In the genomic region with DNA sequence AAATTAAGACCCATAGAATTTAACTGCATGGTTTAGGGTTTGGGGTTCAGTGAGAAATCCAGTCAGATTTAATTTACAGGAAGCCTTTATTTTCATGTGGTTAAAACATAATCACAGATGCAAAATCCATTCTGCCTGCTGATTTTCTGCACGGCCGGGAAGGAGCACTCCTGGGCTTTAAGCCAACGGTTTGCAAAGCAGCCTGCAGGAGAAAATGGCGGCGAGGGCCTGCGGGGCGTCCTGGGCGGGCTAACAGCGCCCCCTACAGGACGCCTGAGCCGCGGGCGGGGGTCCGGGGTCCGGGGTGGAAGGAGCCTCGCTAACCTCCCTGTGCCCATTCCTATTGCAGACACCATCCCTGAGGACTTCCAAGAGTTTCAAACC, we compare ENCODE assay signal across 8 cellular contexts. TPM values are rescaled to one million over a fixed set of nuclear protein-coding genes. Genes with fewer than 3 reads are reported as not detected.
DNase-seq lines count a peak whose midpoint lies in the region; ATAC-seq and TF ChIP-seq lines count a peak whose summit lies in the region.

No MANE protein-coding gene starts in this region.

- no peaks in the 10 kb centered on the region for H4K20me1 ChIP-seq in GM23248 (ENCODE audit: insufficient read depth)

- H3F3A ChIP-seq in GM23248 (ENCODE audit: insufficient read depth) = no peaks in the 10 kb centered on the region

- H3K36me3 ChIP-seq in ACC112 (ENCODE audit: insufficient read depth, low read length) (no peaks in the 10 kb centered on the region), GM23248 (ENCODE audit: low read depth) (no peaks in the 10 kb centered on the region), esophagus muscularis mucosa (peaks cover 0 to 16% (median 3%) of the 10 kb centered on the region in 4 donors)

- H3K27ac Mint-ChIP-seq in natural killer cell = peak overlapping the region in 1 of 2 donors; percentile 69

- 1% methylated on average over 10 to 14 of the region's 16 CpGs for WGBS in GM23248 (ENCODE audit: low coverage in 1 of 2, low lambda C conversion rate in 2 of 2, missing lambda C conversion rate in 2 of 2), 2 experiments
- 0% methylated on average over 3 of the region's 16 CpGs for WGBS in esophagus muscularis mucosa

- H3K9me3 Mint-ChIP-seq in natural killer cell = no peaks in the 10 kb centered on the region

- H3K79me2 ChIP-seq in ACC112 (ENCODE audit: control insufficient read depth, insufficient read depth, low read length, unreplicated experiment) (no peaks in the 10 kb centered on the region), GM23248 (ENCODE audit: insufficient read depth) (no peaks in the 10 kb centered on the region)

- TF ChIP-seq CTCF in esophagus muscularis mucosa (IDR thresholded peaks at IDR 0.05) = peak; percentile 61 to 84 (median 78)
- peak; percentile 11 for TF ChIP-seq CTCF in natural killer cell (IDR thresholded peaks at IDR 0.05)

- in situ Hi-C loops in GM23248 (cut with MboI) = loop anchor here (10.0 kb wide), 1 partner anchor 388 kb away; no protein-coding TSS in a partner anchor

- no peak overlapping the region for H3K27ac ChIP-seq in ACC112 (ENCODE audit: low read depth, low read length)
- peak overlapping the region; percentile 64 for H3K27ac ChIP-seq in GM23248
- peak overlapping the region; percentile 52 to 68 (median 64) for H3K27ac ChIP-seq in esophagus muscularis mucosa (replicated peaks in 1 of 4)
- peak overlapping the region; percentile 88 for H3K27ac ChIP-seq in substantia nigra (ENCODE audit: low read depth, low read length, poor library complexity, severe bottlenecking)

- DNase-seq in GM23248 (peak; percentile 94), NCI-H510A treated with DMSO at 0.1 percent for 48 hours (lab: John Stamatoyannopoulos, UW) (peak; percentile 30), activated T-cell treated with anti-CD3 and anti-CD28 coated beads for 4 hours (peak; percentile 15), esophagus muscularis mucosa (ENCODE audit: extremely low spot score) (no peak), natural killer cell (no peak), substantia nigra (lab: John Stamatoyannopoulos, UW) (peak in 47 of 49 donors; percentile 7 to 80 (median 52)), kidney glomerular epithelial cell (lab: John Stamatoyannopoulos, UW) (no peak)

- H3K4me1 ChIP-seq in ACC112 (ENCODE audit: control insufficient read depth, insufficient read depth, low read length, unreplicated experiment) = peaks cover 4% of the 10 kb centered on the region
- H3K4me1 ChIP-seq in GM23248 (ENCODE audit: insufficient read depth) = peaks cover 4% of the 10 kb centered on the region; the same call in 1 of the 2 replicates
- peaks cover 6 to 16% (median 13%) of the 10 kb centered on the region in 4 donors for H3K4me1 ChIP-seq in esophagus muscularis mucosa

- H2AFZ ChIP-seq in ACC112 (ENCODE audit: low read length, unreplicated experiment) (peak overlapping the region; percentile 97), GM23248 (peak overlapping the region; percentile 87)

- intact Hi-C loops in esophagus muscularis mucosa (cut with DNase I) = loop anchor here (10.0 kb wide), 1 partner anchor 228 kb away; no protein-coding TSS in a partner anchor
- intact Hi-C loops in natural killer cell (cut with micrococcal nuclease) = loop anchor here (10.0 kb wide), 1 partner anchor 1058 kb away; no protein-coding TSS in a partner anchor

- no peak for TF ChIP-seq POLR2A in esophagus muscularis mucosa (IDR thresholded peaks at IDR 0.05; ENCODE audit: low read depth)

- H3K4me3 ChIP-seq in ACC112 (ENCODE audit: low read depth, low read length) (peak overlapping the region; percentile 64), GM23248 (peak overlapping the region; percentile 72), esophagus muscularis mucosa (peak overlapping the region; percentile 22 to 51 (median 28))

- no peaks in the 10 kb centered on the region for H3K9me2 ChIP-seq in GM23248 (ENCODE audit: insufficient read depth)

- H3K27me3 ChIP-seq in ACC112 (ENCODE audit: insufficient read depth, low read length) = no peaks in the 10 kb centered on the region; the same call in 1 of the 2 replicates
- no peaks in the 10 kb centered on the region for H3K27me3 ChIP-seq in GM23248 (replicated peaks; ENCODE audit: insufficient read depth)
- H3K27me3 ChIP-seq in esophagus muscularis mucosa = no peaks in the 10 kb centered on the region

- no peaks in the 10 kb centered on the region for H3K9me3 ChIP-seq in GM23248 (ENCODE audit: low read depth)
- no peaks in the 10 kb centered on the region for H3K9me3 ChIP-seq in esophagus muscularis mucosa

- TF ChIP-seq EP300 in esophagus muscularis mucosa (IDR thresholded peaks at IDR 0.05) = no peak

- no peaks in the 10 kb centered on the region for H3K36me3 Mint-ChIP-seq in natural killer cell

- H3K4me3 Mint-ChIP-seq in natural killer cell = peak overlapping the region; percentile 90

- H3K27me3 Mint-ChIP-seq in natural killer cell (ENCODE audit: low read depth in 2 of 2) = peaks cover 4 to 8% of the 10 kb centered on the region in 2 donors

- H3K4me1 Mint-ChIP-seq in natural killer cell = peaks cover 6 to 8% of the 10 kb centered on the region in 2 donors

- peak overlapping the region; percentile 91 for H3K4me2 ChIP-seq in GM23248 (ENCODE audit: unreplicated experiment)

- peak; percentile 37 to 68 (median 44) for ATAC-seq in natural killer cell

- peak overlapping the region; percentile 72 for H3K9ac ChIP-seq in GM23248

RNA-seq across cellular contexts. Expression of gene THBS4, which starts 47.6 kb away (rescaled TPM):
- total RNA-seq in GM23248 (2014; rRNA removed; shearing (Covaris generic)) = under 0.01 and 0.43 TPM in 2 replicates
- polyA plus RNA-seq in GM23248 (2016; fragmentation: Nextera tagmentation; extraction: Ambion mirVana) = 0.70 and 0.74 TPM in 2 replicates
- total RNA-seq in esophagus muscularis mucosa = 100 to 1,000 TPM in 1 of 4 donors, 10 to 100 TPM in 3; 25.6 to 119 (median 30.6) TPM
- under 1 TPM; 0.32 to 0.61 (median 0.48) TPM for total RNA-seq in natural killer cell

Comparison
In these comparisons a context has a peak if more than half of its experiments do, and no peak if none do; other contexts are left out.
1. DNase-seq: peak in GM23248 (single experiment), NCI-H510A treated with DMSO at 0.1 percent for 48 hours (single experiment), activated T-cell treated with anti-CD3 and anti-CD28 coated beads for 4 hours (single experiment) and substantia nigra (47 of 49); none in esophagus muscularis mucosa (single experiment), natural killer cell (single experiment) and kidney glomerular epithelial cell (single experiment).
2. RNA of gene THBS4, which starts 47.6 kb away (total RNA-seq): 25.6 to 119 TPM in esophagus muscularis mucosa; 0.32 to 0.61 TPM in natural killer cell and under 0.01 to 0.43 TPM in GM23248; every median in the first group is over 10 times any median in the second.
3. Peak in every context shown above with its lines, with median percentiles within 50 percentile points of each other: H3K4me3 ChIP-seq.